1 cellular context compared by ENCODE assay signal in genomic region chr17:151886-152859, GRCh38.
A peak's percentile ranks its signal among the peaks of the same experiment; 100 is the strongest.
TF ChIP-seq lines count a peak whose summit lies in the region.

No MANE protein-coding gene starts in this region.

TF ChIP-seq in IMR-90, 13 proteins besides CTCF, POLR2A, EP300 and RAD21:
- TF ChIP-seq RCOR1 (IDR thresholded peaks at IDR 0.05; ENCODE audit: insufficient replicate concordance, low read length) (peak; percentile 29), MAZ (IDR thresholded peaks at IDR 0.05; ENCODE audit: borderline replicate concordance, low read depth, low read length) (no peak), SMC3 (IDR thresholded peaks at IDR 0.05; ENCODE audit: low read depth, low read length) (no peak), FOS (IDR thresholded peaks at IDR 0.05; ENCODE audit: low read depth, low read length) (0 out of 2 replicates have a peak, but pooled peaks have one; percentile 14)
